ENCODE assay signal across 16 cellular contexts in genomic region chr19:9720541-9720940, GRCh38. TPM values are rescaled to one million over a fixed set of nuclear protein-coding genes. Genes with fewer than 3 reads are reported as not detected.
DNase-seq lines count a peak whose midpoint lies in the region; ATAC-seq and TF ChIP-seq lines count a peak whose summit lies in the region.
"Had no signal": no experiment of that assay in that cellular context is flagged by ENCODE, and none has a peak within 500 bp of the region (broad histone marks: within the 10 kb centered on the region; RNA-seq: fewer than 3 reads in every experiment).

No MANE protein-coding gene starts in this region.

- no peak overlapping the region for H3K27ac Mint-ChIP-seq in GM23338
- peak overlapping the region; percentile 74 for H3K27ac Mint-ChIP-seq in neural progenitor cell
- no peak overlapping the region for H3K27ac Mint-ChIP-seq in activated T-helper 2 cell treated with anti-CD3 and anti-CD28 coated beads, Interferon-gamma antibody, Interleukin-2, Interleukin-4, amounts not matched to agents 10 μg/mL and 5 μg/mL and 100 μg/mL, durations not matched to agents 14 hours and 24 hours and 36 hours
- H3K27ac Mint-ChIP-seq: B cell; CD8-positive, alpha-beta T cell; H9 had no signal

- peaks cover 6% of the 10 kb centered on the region; the same call in 1 of the 2 replicates for H3K4me1 ChIP-seq in GM23338 (ENCODE audit: insufficient read depth)
- peaks cover 28% of the 10 kb centered on the region for H3K4me1 ChIP-seq in neural progenitor cell

- H3K4me1 Mint-ChIP-seq in GM23338 (peaks cover 26% of the 10 kb centered on the region), neural progenitor cell (peaks cover 31% of the 10 kb centered on the region)
- no peaks in the 10 kb centered on the region for H3K4me1 Mint-ChIP-seq in activated T-helper 2 cell treated with anti-CD3 and anti-CD28 coated beads, Interferon-gamma antibody, Interleukin-2, Interleukin-4, amounts not matched to agents 10 μg/mL and 5 μg/mL and 100 μg/mL, durations not matched to agents 14 hours and 24 hours and 36 hours (ENCODE audit: low read depth)

- peak; percentile 16 for DNase-seq in GM23338 (ENCODE audit: low spot score)
- DNase-seq in WERI-Rb-1: peak; percentile 38
- peak; percentile 49 for DNase-seq in ecto neural progenitor cell (ENCODE audit: low spot score)
- peak; percentile 60 for DNase-seq in neural progenitor cell (ENCODE audit: low spot score)
- no peak for DNase-seq in dedifferentiated amniotic fluid mesenchymal stem cell (ENCODE audit: extremely low spot score)
- DNase-seq in SIG-M5 (lab: John Stamatoyannopoulos, UW): no peak
- no peak for DNase-seq in NCI-H187 (lab: John Stamatoyannopoulos, UW)
- DNase-seq in activated T-helper 2 cell treated with anti-CD3 and anti-CD28 coated beads, Interferon-gamma antibody, Interleukin-2, Interleukin-4, amounts not matched to agents 10 μg/mL and 5 μg/mL and 100 μg/mL, durations not matched to agents 14 hours and 24 hours and 36 hours (ENCODE audit: low spot score): no peak
- DNase-seq: Calu3; CD8-positive, alpha-beta T cell; DMS79 treated with DMSO at 0.1 percent for 48 hours; EL; H9 had no signal

- H3K27ac ChIP-seq in GM23338 (ENCODE audit: low read depth) (no peak overlapping the region), WERI-Rb-1 (peak overlapping the region; percentile 58), neural progenitor cell (no peak overlapping the region)
- H3K27ac ChIP-seq: BLaER1 treated with 17β-estradiol and CSF1 and Interleukin-3, amounts not matched to agents 10 nM and 100 nM had no signal

- H3K4me3 ChIP-seq in GM23338: no peak overlapping the region
- H3K4me3 ChIP-seq in WERI-Rb-1 (ENCODE audit: low read depth, low read length): no peak overlapping the region
- H3K4me3 ChIP-seq in neural progenitor cell: no peak overlapping the region
- H3K4me3 ChIP-seq: BLaER1 treated with 17β-estradiol and CSF1 and Interleukin-3, amounts not matched to agents 10 nM and 100 nM; GM12878 had no signal

- H3K79me2 ChIP-seq in GM23338 (replicated peaks; ENCODE audit: insufficient read depth) (no peaks in the 10 kb centered on the region), neural progenitor cell (ENCODE audit: low read depth) (no peaks in the 10 kb centered on the region)

- no peak for TF ChIP-seq CTCF in GM23338 (conservative IDR thresholded peaks at IDR 0.05; ENCODE audit: low read depth in 2 of 2)
- TF ChIP-seq CTCF in WERI-Rb-1 (IDR thresholded peaks at IDR 0.05; ENCODE audit: low read depth, low read length): no peak
- no peak for TF ChIP-seq CTCF in neural progenitor cell (IDR thresholded peaks at IDR 0.05)

- peaks cover 23% of the 10 kb centered on the region for H3K9me3 Mint-ChIP-seq in GM23338
- peaks cover 15% of the 10 kb centered on the region for H3K9me3 Mint-ChIP-seq in neural progenitor cell
- H3K9me3 Mint-ChIP-seq in activated T-helper 2 cell treated with anti-CD3 and anti-CD28 coated beads, Interferon-gamma antibody, Interleukin-2, Interleukin-4, amounts not matched to agents 10 μg/mL and 5 μg/mL and 100 μg/mL, durations not matched to agents 14 hours and 24 hours and 36 hours: peaks cover 55% of the 10 kb centered on the region

- H2AFZ ChIP-seq in GM23338 (peak overlapping the region; percentile 9), neural progenitor cell (replicated peaks) (no peak overlapping the region)

- H3K36me3 ChIP-seq in GM23338 (ENCODE audit: insufficient read depth) (peaks cover 3% of the 10 kb centered on the region; the same call in 1 of the 2 replicates), WERI-Rb-1 (peaks cover 3% of the 10 kb centered on the region; the same call in 1 of the 2 replicates), neural progenitor cell (no peaks in the 10 kb centered on the region)
- H3K36me3 ChIP-seq: BLaER1 treated with 17β-estradiol and CSF1 and Interleukin-3, amounts not matched to agents 10 nM and 100 nM had no signal

- no peak overlapping the region for H3K4me2 ChIP-seq in GM23338
- H3K4me2 ChIP-seq in neural progenitor cell: peak overlapping the region; percentile 52

- peaks cover 4% of the 10 kb centered on the region for H3K27me3 Mint-ChIP-seq in GM23338 (ENCODE audit: insufficient read depth, low read depth, poor library complexity)
- peaks cover 7% of the 10 kb centered on the region for H3K27me3 Mint-ChIP-seq in neural progenitor cell (ENCODE audit: insufficient read depth, low read depth)
- no peaks in the 10 kb centered on the region for H3K27me3 Mint-ChIP-seq in activated T-helper 2 cell treated with anti-CD3 and anti-CD28 coated beads, Interferon-gamma antibody, Interleukin-2, Interleukin-4, amounts not matched to agents 10 μg/mL and 5 μg/mL and 100 μg/mL, durations not matched to agents 14 hours and 24 hours and 36 hours (ENCODE audit: low read depth)

- intact Hi-C loops in activated T-helper 2 cell treated with anti-CD3 and anti-CD28 coated beads, Interferon-gamma antibody, Interleukin-2, Interleukin-4, amounts not matched to agents 10 μg/mL and 5 μg/mL and 100 μg/mL, durations not matched to agents 14 hours and 24 hours and 36 hours (cut with micrococcal nuclease): no loop called here

- no peaks in the 10 kb centered on the region for H4K20me1 ChIP-seq in GM23338 (replicated peaks; ENCODE audit: insufficient read depth)
- H4K20me1 ChIP-seq in neural progenitor cell (ENCODE audit: low read depth): no peaks in the 10 kb centered on the region
- H4K20me1 ChIP-seq: BLaER1 treated with 17β-estradiol and CSF1 and Interleukin-3, amounts not matched to agents 10 nM and 100 nM had no signal

- no peaks in the 10 kb centered on the region for H3K27me3 ChIP-seq in GM23338 (ENCODE audit: insufficient read depth)
- no peaks in the 10 kb centered on the region for H3K27me3 ChIP-seq in WERI-Rb-1 (ENCODE audit: insufficient read depth, low read depth, severe bottlenecking)
- H3K27me3 ChIP-seq in neural progenitor cell: no peaks in the 10 kb centered on the region
- H3K27me3 ChIP-seq: BLaER1 treated with 17β-estradiol and CSF1 and Interleukin-3, amounts not matched to agents 10 nM and 100 nM had no signal

- H3K9me3 ChIP-seq in WERI-Rb-1 (ENCODE audit: severe bottlenecking): peaks cover 18% of the 10 kb centered on the region
- peaks cover 11% of the 10 kb centered on the region for H3K9me3 ChIP-seq in neural progenitor cell (ENCODE audit: low read depth)

- H3K4me3 Mint-ChIP-seq in GM23338 (no peak overlapping the region), neural progenitor cell (no peak overlapping the region)
- no peak overlapping the region for H3K4me3 Mint-ChIP-seq in activated T-helper 2 cell treated with anti-CD3 and anti-CD28 coated beads, Interferon-gamma antibody, Interleukin-2, Interleukin-4, amounts not matched to agents 10 μg/mL and 5 μg/mL and 100 μg/mL, durations not matched to agents 14 hours and 24 hours and 36 hours (ENCODE audit: low read depth)
- H3K4me3 Mint-ChIP-seq: B cell; CD8-positive, alpha-beta T cell; H9 had no signal

- H3F3A ChIP-seq in GM23338 (replicated peaks; ENCODE audit: low read depth) (no peaks in the 10 kb centered on the region), neural progenitor cell (ENCODE audit: low read depth) (peaks cover 19% of the 10 kb centered on the region)

- no peak overlapping the region for H3K9ac ChIP-seq in neural progenitor cell
- H3K9ac ChIP-seq: BLaER1 treated with 17β-estradiol and CSF1 and Interleukin-3, amounts not matched to agents 10 nM and 100 nM had no signal

- H3K36me3 Mint-ChIP-seq in GM23338 (ENCODE audit: low read depth) (peaks cover 13% of the 10 kb centered on the region), neural progenitor cell (no peaks in the 10 kb centered on the region)
- H3K36me3 Mint-ChIP-seq in activated T-helper 2 cell treated with anti-CD3 and anti-CD28 coated beads, Interferon-gamma antibody, Interleukin-2, Interleukin-4, amounts not matched to agents 10 μg/mL and 5 μg/mL and 100 μg/mL, durations not matched to agents 14 hours and 24 hours and 36 hours (ENCODE audit: low read depth): no peaks in the 10 kb centered on the region

- no peaks in the 10 kb centered on the region for H3K9me2 ChIP-seq in GM23338 (ENCODE audit: insufficient read depth)

- ATAC-seq in GM23338: no peak
- ATAC-seq: CD8-positive, alpha-beta T cell; GM12878 had no signal

TF ChIP-seq in GM23338, 12 proteins besides CTCF, POLR2A, EP300 and RAD21:
- TF ChIP-seq ZNF114 (CRISPR knock-in tag; IDR thresholded peaks at IDR 0.05): no peak

RNA-seq across cellular contexts. Expression of gene ZNF562, which starts 45.6 kb away (rescaled TPM):
- 48.3 and 68.8 TPM in 2 replicates for total RNA-seq in GM23338 (2014; rRNA removed; shearing (Covaris generic))
- 11.2 and 15.6 TPM in 2 replicates for polyA plus RNA-seq in GM23338 (2016; fragmentation: Nextera tagmentation; extraction: Ambion mirVana)
- 1.6 and 3.3 TPM in 2 replicates for total RNA-seq in neural progenitor cell (ENCODE audit: low replicate concordance)
- total RNA-seq in activated T-helper 2 cell treated with anti-CD3 and anti-CD28 coated beads, Interferon-gamma antibody, Interleukin-2, Interleukin-4, amounts not matched to agents 10 μg/mL and 5 μg/mL and 100 μg/mL, durations not matched to agents 14 hours and 24 hours and 36 hours: 17.3 and 18.2 TPM in 2 replicates

RNA-seq across cellular contexts. Expression of gene ZNF846, which starts 48.0 kb away (rescaled TPM):
- total RNA-seq in GM23338 (2014; rRNA removed; shearing (Covaris generic)): 4.2 and 14.8 TPM in 2 replicates
- polyA plus RNA-seq in GM23338 (2016; fragmentation: Nextera tagmentation; extraction: Ambion mirVana): 6.0 and 7.6 TPM in 2 replicates
- total RNA-seq in neural progenitor cell (ENCODE audit: low replicate concordance): 13.1 and 18.0 TPM in 2 replicates
- total RNA-seq in activated T-helper 2 cell treated with anti-CD3 and anti-CD28 coated beads, Interferon-gamma antibody, Interleukin-2, Interleukin-4, amounts not matched to agents 10 μg/mL and 5 μg/mL and 100 μg/mL, durations not matched to agents 14 hours and 24 hours and 36 hours: 3.2 and 3.7 TPM in 2 replicates

Comparison
In these comparisons a context has a peak if more than half of its experiments do, and no peak if none do; other contexts are left out.
1. DNase-seq: peak in GM23338 (single experiment), WERI-Rb-1 (single experiment), ecto neural progenitor cell (single experiment) and neural progenitor cell (single experiment); none in dedifferentiated amniotic fluid mesenchymal stem cell (single experiment), SIG-M5 (single experiment), NCI-H187 (0 of 2) and activated T-helper 2 cell treated with anti-CD3 and anti-CD28 coated beads, Interferon-gamma antibody, Interleukin-2, Interleukin-4, amounts not matched to agents 10 μg/mL and 5 μg/mL and 100 μg/mL, durations not matched to agents 14 hours and 24 hours and 36 hours (single experiment).